In genomic region chrX:38342853-38343778, GRCh38 we compare ENCODE assay signal across 1 cellular context.
A peak's percentile ranks its signal among the peaks of the same experiment; 100 is the strongest.
TF ChIP-seq lines count a peak whose summit lies in the region.

No MANE protein-coding gene starts in this region.

TF ChIP-seq in liver, 16 proteins besides CTCF, POLR2A, EP300 and RAD21 (continued from another document):
- TF ChIP-seq ZBTB33 (IDR thresholded peaks at IDR 0.05): no peak
- TF ChIP-seq NR2F2 (IDR thresholded peaks at IDR 0.05): no peak
- peak; percentile 67 to 71 for TF ChIP-seq RXRA (IDR thresholded peaks at IDR 0.05)
- TF ChIP-seq EGR1 (IDR thresholded peaks at IDR 0.05; ENCODE audit: low read depth in 2 of 2): no peak
- peak; percentile 80 for TF ChIP-seq HNF4G (IDR thresholded peaks at IDR 0.05)
- TF ChIP-seq YY1 (IDR thresholded peaks at IDR 0.05): peak; percentile 31
- peak in 1 of 2 donors; percentile 58 for TF ChIP-seq JUND (IDR thresholded peaks at IDR 0.05)
- peak; percentile 21 for TF ChIP-seq ATF3 (IDR thresholded peaks at IDR 0.05)
- no peak for TF ChIP-seq GABPA (IDR thresholded peaks at IDR 0.05 in 1 of 2, conservative IDR thresholded peaks at IDR 0.05 in 1 of 2)
- peak; percentile 14 for TF ChIP-seq FOXA2 (IDR thresholded peaks at IDR 0.05)
- TF ChIP-seq FOXA1 (IDR thresholded peaks at IDR 0.05): no peak
- TF ChIP-seq SP1 (IDR thresholded peaks at IDR 0.05): peak; percentile 95
